20 cellular contexts compared by ENCODE assay signal in genomic region chr2:112150851-112151250, GRCh38. TPM values are rescaled to one million over a fixed set of nuclear protein-coding genes. Genes with fewer than 3 reads are reported as not detected.
A peak's percentile ranks its signal among the peaks of the same experiment; 100 is the strongest.
DNase-seq lines count a peak whose midpoint lies in the region; ATAC-seq, FAIRE-seq and TF ChIP-seq lines count a peak whose summit lies in the region.
"Had no signal": no experiment of that assay in that cellular context is flagged by ENCODE, and none has a peak within 500 bp of the region (broad histone marks: within the 10 kb centered on the region; RNA-seq: fewer than 3 reads in every experiment).

No MANE protein-coding gene starts in this region.

- H3K9ac ChIP-seq in kidney (ENCODE audit: low read length in 2 of 2): no peak overlapping the region
- H3K9ac ChIP-seq in neural progenitor cell: no peak overlapping the region

- no peak overlapping the region for H3K4me3 ChIP-seq in H7 (ENCODE audit: insufficient read depth, low read depth, low read length)
- no peak overlapping the region for H3K4me3 ChIP-seq in kidney (ENCODE audit: low read length in 2 of 2)
- no peak overlapping the region for H3K4me3 ChIP-seq in skin epidermis
- H3K4me3 ChIP-seq in neural progenitor cell: no peak overlapping the region
- H3K4me3 ChIP-seq: tibial artery had no signal

- DNase-seq in H7 (peak; percentile 14), kidney (peak; percentile 45), occipital lobe (lab: John Stamatoyannopoulos, UW) (no peak), KG1 (lab: John Stamatoyannopoulos, UW) (no peak), NCI-H1105 treated with DMSO at 0.1 percent for 48 hours (lab: John Stamatoyannopoulos, UW) (no peak), neural progenitor cell (ENCODE audit: low spot score) (no peak)
- DNase-seq: activated naive CD8-positive, alpha-beta T cell treated with anti-CD3 and anti-CD28 coated beads, Interleukin-2, amount 10 ng/mL, durations not matched to agents 7 days and 5 days; AML-193; central memory CD4-positive, alpha-beta T cell; midbrain; NCI-H187; NCI-H524; OCI-M1; SW 1271 had no signal

- FAIRE-seq in kidney (lab: Jason Lieb, UNC): no peak
- FAIRE-seq: frontal cortex had no signal

- TF ChIP-seq CTCF in kidney (IDR thresholded peaks at IDR 0.05; ENCODE audit: borderline replicate concordance, extremely low read depth, insufficient read depth): no peak
- no peak for TF ChIP-seq CTCF in neural progenitor cell (IDR thresholded peaks at IDR 0.05)

- H3K9me3 Mint-ChIP-seq in activated T-helper 17 cell treated with anti-CD3 and anti-CD28 coated beads, Interleukin-2, amount 50 U/mL, for 72 hours: no peaks in the 10 kb centered on the region
- H3K9me3 Mint-ChIP-seq in neural progenitor cell: no peaks in the 10 kb centered on the region
- H3K9me3 Mint-ChIP-seq: activated naive CD8-positive, alpha-beta T cell treated with anti-CD3 and anti-CD28 coated beads, Interleukin-2, amount 10 ng/mL, durations not matched to agents 7 days and 5 days; WTC11 had no signal

- H3K27ac ChIP-seq in kidney (ENCODE audit: low read depth in 2 of 2, low read length in 2 of 2) (no peak overlapping the region), skin epidermis (peak overlapping the region in 13 of 21 experiments; percentile 4 to 85 (median 45)), neural progenitor cell (no peak overlapping the region)

- H3K79me2 ChIP-seq in neural progenitor cell (ENCODE audit: low read depth): no peaks in the 10 kb centered on the region

- H4K20me1 ChIP-seq in neural progenitor cell (ENCODE audit: low read depth): no peaks in the 10 kb centered on the region

- H3K4me3 Mint-ChIP-seq in activated T-helper 17 cell treated with anti-CD3 and anti-CD28 coated beads, Interleukin-2, amount 50 U/mL, for 72 hours: no peak overlapping the region
- H3K4me3 Mint-ChIP-seq in neural progenitor cell: no peak overlapping the region
- H3K4me3 Mint-ChIP-seq: activated naive CD8-positive, alpha-beta T cell treated with anti-CD3 and anti-CD28 coated beads, Interleukin-2, amount 10 ng/mL, durations not matched to agents 7 days and 5 days; WTC11 had no signal

- intact Hi-C loops in kidney (cut with DNase I): no loop called here

- H3K36me3 ChIP-seq in H7 (replicated peaks; ENCODE audit: control insufficient read depth, insufficient read depth, low read length) (no peaks in the 10 kb centered on the region), kidney (ENCODE audit: control insufficient read depth in 1 of 2, insufficient read depth in 2 of 2, low read length in 2 of 2) (no peaks in the 10 kb centered on the region), neural progenitor cell (no peaks in the 10 kb centered on the region)
- H3K36me3 ChIP-seq: tibial artery had no signal

- no peak for ATAC-seq in activated T-helper 17 cell treated with anti-CD3 and anti-CD28 coated beads, Interleukin-2, amount 50 U/mL, for 72 hours (replicated peaks)
- ATAC-seq: WTC11 had no signal

- no peaks in the 10 kb centered on the region for H3F3A ChIP-seq in neural progenitor cell (ENCODE audit: low read depth)

- H3K27me3 ChIP-seq in H7 (ENCODE audit: control insufficient read depth, insufficient read depth, low read length) (no peaks in the 10 kb centered on the region), neural progenitor cell (no peaks in the 10 kb centered on the region)
- H3K27me3 ChIP-seq: tibial artery had no signal

- H3K4me2 ChIP-seq in neural progenitor cell: no peak overlapping the region

- peaks cover 8% of the 10 kb centered on the region for H3K4me1 Mint-ChIP-seq in activated T-helper 17 cell treated with anti-CD3 and anti-CD28 coated beads, Interleukin-2, amount 50 U/mL, for 72 hours
- peaks cover 18% of the 10 kb centered on the region for H3K4me1 Mint-ChIP-seq in neural progenitor cell

- H3K27ac Mint-ChIP-seq in activated T-helper 17 cell treated with anti-CD3 and anti-CD28 coated beads, Interleukin-2, amount 50 U/mL, for 72 hours: peak overlapping the region; percentile 37
- no peak overlapping the region for H3K27ac Mint-ChIP-seq in neural progenitor cell
- H3K27ac Mint-ChIP-seq: activated naive CD8-positive, alpha-beta T cell treated with anti-CD3 and anti-CD28 coated beads, Interleukin-2, amount 10 ng/mL, durations not matched to agents 7 days and 5 days; progenitor cell of endocrine pancreas had no signal

- no peaks in the 10 kb centered on the region for H3K27me3 Mint-ChIP-seq in activated T-helper 17 cell treated with anti-CD3 and anti-CD28 coated beads, Interleukin-2, amount 50 U/mL, for 72 hours
- H3K27me3 Mint-ChIP-seq in neural progenitor cell (ENCODE audit: insufficient read depth, low read depth): peaks cover 4% of the 10 kb centered on the region
- H3K27me3 Mint-ChIP-seq: progenitor cell of endocrine pancreas had no signal

- H3K9me3 ChIP-seq in kidney (ENCODE audit: control insufficient read depth in 1 of 2, low read length in 2 of 2) (no peaks in the 10 kb centered on the region), neural progenitor cell (ENCODE audit: low read depth) (no peaks in the 10 kb centered on the region)
- H3K9me3 ChIP-seq: tibial artery had no signal

- no peak overlapping the region for H2AFZ ChIP-seq in neural progenitor cell (replicated peaks)

- H3K4me1 ChIP-seq in kidney (ENCODE audit: control insufficient read depth in 1 of 2, insufficient read depth in 1 of 2, low read depth in 1 of 2, low read length in 2 of 2) (no peaks in the 10 kb centered on the region), neural progenitor cell (peaks cover 9% of the 10 kb centered on the region)

- H3K36me3 Mint-ChIP-seq in activated T-helper 17 cell treated with anti-CD3 and anti-CD28 coated beads, Interleukin-2, amount 50 U/mL, for 72 hours (ENCODE audit: low read depth): no peaks in the 10 kb centered on the region
- H3K36me3 Mint-ChIP-seq in neural progenitor cell: peaks cover 42% of the 10 kb centered on the region
- H3K36me3 Mint-ChIP-seq: activated naive CD8-positive, alpha-beta T cell treated with anti-CD3 and anti-CD28 coated beads, Interleukin-2, amount 10 ng/mL, durations not matched to agents 7 days and 5 days; WTC11 had no signal

RNA-seq across cellular contexts. Expression of gene FBLN7, which starts 12.7 kb away (rescaled TPM):
- total RNA-seq in H7 (2014; rRNA removed; shearing (Covaris generic)): 0.04 and 0.38 TPM in 2 replicates
- total RNA-seq in activated T-helper 17 cell treated with anti-CD3 and anti-CD28 coated beads, Interleukin-2, amount 50 U/mL, for 72 hours: 10 to 100 TPM; 24.4 to 49.9 TPM
- total RNA-seq in kidney (4.6 TPM), occipital lobe (0.62 TPM), neural progenitor cell (ENCODE audit: low replicate concordance) (7.8 and 18.4 TPM in 2 replicates)
- polyA plus RNA-seq in kidney (ENCODE audit: insufficient read depth, low read depth, low replicate concordance): 0.71 TPM

Comparison
In these comparisons a context has a peak if more than half of its experiments do, and no peak if none do; other contexts are left out.
1. DNase-seq: peak in H7 (single experiment) and kidney (single experiment); none in occipital lobe (single experiment), KG1 (single experiment), NCI-H1105 treated with DMSO at 0.1 percent for 48 hours (single experiment) and neural progenitor cell (single experiment).
2. H3K27ac ChIP-seq: peak in skin epidermis (13 of 21); none in kidney (0 of 2) and neural progenitor cell (single experiment).